Comparison of ENCODE assay signal across 11 cellular contexts in genomic region chr1:910311-910880, GRCh38. TPM values are rescaled to one million over a fixed set of nuclear protein-coding genes. Genes with fewer than 3 reads are reported as not detected.
A peak's percentile ranks its signal among the peaks of the same experiment; 100 is the strongest.
DNase-seq lines count a peak whose midpoint lies in the region; ATAC-seq, FAIRE-seq and TF ChIP-seq lines count a peak whose summit lies in the region.
"Had no signal": no experiment of that assay in that cellular context is flagged by ENCODE, and none has a peak within 500 bp of the region (broad histone marks: within the 10 kb centered on the region; RNA-seq: fewer than 3 reads in every experiment).

No MANE protein-coding gene starts in this region.

- ATAC-seq in activated T-cell treated with anti-CD3 and anti-CD28 coated beads, Interleukin-2, amount 50 U/mL, for 72 hours (replicated peaks in 1 of 2), result no peak
- ATAC-seq in SK-N-SH treated with all-trans-retinoic acid at 6 μM for 48 hours (peak; percentile 5; the same call in 1 of the 3 replicates), GM21367 (IDR thresholded peaks at IDR 0.05; ENCODE audit: unreplicated experiment) (no peak), HG03571 (IDR thresholded peaks at IDR 0.05; ENCODE audit: unreplicated experiment) (no peak)

- H3K36me3 ChIP-seq in kidney (ENCODE audit: control insufficient read depth in 1 of 2, insufficient read depth in 2 of 2, low read length in 2 of 2), result no peaks in the 10 kb centered on the region
- H3K36me3 ChIP-seq in stomach, result no peaks in the 10 kb centered on the region

- H3K4me1 Mint-ChIP-seq in activated T-cell treated with anti-CD3 and anti-CD28 coated beads, Interleukin-2, amount 50 U/mL, for 24 hours (ENCODE audit: low read depth), result peaks cover 2% of the 10 kb centered on the region
- peaks cover 10% of the 10 kb centered on the region for H3K4me1 Mint-ChIP-seq in activated T-cell treated with anti-CD3 and anti-CD28 coated beads, Interleukin-2, amount 50 U/mL, for 72 hours (ENCODE audit: low read depth)

- DNase-seq in activated T-cell treated with anti-CD3 and anti-CD28 coated beads, Interleukin-2, amount 50 U/mL, for 24 hours, result peak; percentile 33
- no peak for DNase-seq in activated T-cell treated with anti-CD3 and anti-CD28 coated beads, Interleukin-2, amount 50 U/mL, for 72 hours
- peak; percentile 80 for DNase-seq in kidney
- peak; percentile 44 for DNase-seq in stomach
- DNase-seq in G401 (ENCODE audit: low spot score), result no peak
- DNase-seq: GDM1 had no signal

- peaks cover 0 to 73% (median 10%) of the 10 kb centered on the region in 3 donors for H3K27me3 ChIP-seq in stomach

- no peaks in the 10 kb centered on the region for H3K9me3 Mint-ChIP-seq in activated T-cell treated with anti-CD3 and anti-CD28 coated beads, Interleukin-2, amount 50 U/mL, for 24 hours
- no peaks in the 10 kb centered on the region for H3K9me3 Mint-ChIP-seq in activated T-cell treated with anti-CD3 and anti-CD28 coated beads, Interleukin-2, amount 50 U/mL, for 72 hours

- no peak overlapping the region for H3K4me3 Mint-ChIP-seq in activated T-cell treated with anti-CD3 and anti-CD28 coated beads, Interleukin-2, amount 50 U/mL, for 24 hours
- H3K4me3 Mint-ChIP-seq in activated T-cell treated with anti-CD3 and anti-CD28 coated beads, Interleukin-2, amount 50 U/mL, for 72 hours, result no peak overlapping the region

- no peak for FAIRE-seq in kidney (lab: Jason Lieb, UNC)
- FAIRE-seq: H1 had no signal

- intact Hi-C loops in kidney (cut with DNase I) (no loop called here), stomach (cut with DNase I; ENCODE audit: low total_unique reads) (no loop called here)

- TF ChIP-seq POLR2A in stomach (IDR thresholded peaks at IDR 0.05), result no peak

- 14 to 46% (median 18%) methylated on average over 6 to 29 of the region's 29 CpGs for WGBS in stomach, 5 donors

- in situ Hi-C loops in G401 (cut with HindIII; ENCODE audit: low sequenced_read_pairs), result no loop called here

- no peaks in the 10 kb centered on the region for H3K36me3 Mint-ChIP-seq in activated T-cell treated with anti-CD3 and anti-CD28 coated beads, Interleukin-2, amount 50 U/mL, for 24 hours (ENCODE audit: low read depth)
- no peaks in the 10 kb centered on the region for H3K36me3 Mint-ChIP-seq in activated T-cell treated with anti-CD3 and anti-CD28 coated beads, Interleukin-2, amount 50 U/mL, for 72 hours (ENCODE audit: insufficient read depth in 2 of 2)

- no peak overlapping the region for H3K9ac ChIP-seq in kidney (ENCODE audit: low read length in 2 of 2)

- TF ChIP-seq EP300 in stomach (IDR thresholded peaks at IDR 0.05), result no peak

- peaks cover 72% of the 10 kb centered on the region for H3K27me3 Mint-ChIP-seq in activated T-cell treated with anti-CD3 and anti-CD28 coated beads, Interleukin-2, amount 50 U/mL, for 24 hours
- peaks cover 58% of the 10 kb centered on the region for H3K27me3 Mint-ChIP-seq in activated T-cell treated with anti-CD3 and anti-CD28 coated beads, Interleukin-2, amount 50 U/mL, for 72 hours (ENCODE audit: low read depth)

- H3K27ac ChIP-seq in kidney (ENCODE audit: low read depth in 2 of 2, low read length in 2 of 2) (no peak overlapping the region), stomach (peak overlapping the region in 1 of 5 donors; percentile 25)

- H3K27ac Mint-ChIP-seq in activated T-cell treated with anti-CD3 and anti-CD28 coated beads, Interleukin-2, amount 50 U/mL, for 24 hours, result no peak overlapping the region
- H3K27ac Mint-ChIP-seq in activated T-cell treated with anti-CD3 and anti-CD28 coated beads, Interleukin-2, amount 50 U/mL, for 72 hours, result no peak overlapping the region

- H3K9me3 ChIP-seq in kidney (ENCODE audit: control insufficient read depth in 1 of 2, low read length in 2 of 2), result no peaks in the 10 kb centered on the region
- H3K9me3 ChIP-seq in stomach, result no peaks in the 10 kb centered on the region

- peaks cover 0 to 30% of the 10 kb centered on the region in 2 donors for H3K4me1 ChIP-seq in kidney (ENCODE audit: control insufficient read depth in 1 of 2, insufficient read depth in 1 of 2, low read depth in 1 of 2, low read length in 2 of 2)
- H3K4me1 ChIP-seq in stomach, result peaks cover 24 to 43% (median 39%) of the 10 kb centered on the region in 4 donors

- TF ChIP-seq CTCF in kidney (IDR thresholded peaks at IDR 0.05; ENCODE audit: borderline replicate concordance, extremely low read depth, insufficient read depth) (no peak), stomach (IDR thresholded peaks at IDR 0.05) (no peak)

- H3K4me3 ChIP-seq in kidney (ENCODE audit: low read length in 2 of 2) (no peak overlapping the region), stomach (peak overlapping the region; percentile 21 to 34 (median 27))

TF ChIP-seq in SK-N-SH treated with all-trans-retinoic acid at 6 μM for 48 hours, 23 proteins besides CTCF, POLR2A, EP300 and RAD21 (continues in another document):
- TF ChIP-seq ZNF565 (CRISPR knock-in tag; conservative IDR thresholded peaks at IDR 0.05; ENCODE audit: low read depth) (no peak), PPARA (CRISPR knock-in tag; IDR thresholded peaks at IDR 0.05; ENCODE audit: borderline replicate concordance) (no peak), CREB5 (CRISPR knock-in tag; IDR thresholded peaks at IDR 0.05; ENCODE audit: low read depth) (no peak), ARNTL (CRISPR knock-in tag; IDR thresholded peaks at IDR 0.05; ENCODE audit: borderline replicate concordance, low read depth) (no peak), TSHZ2 (CRISPR knock-in tag; IDR thresholded peaks at IDR 0.05) (no peak), BACH2 (CRISPR knock-in tag; IDR thresholded peaks at IDR 0.05; ENCODE audit: borderline replicate concordance) (no peak), ZFP30 (CRISPR knock-in tag; IDR thresholded peaks at IDR 0.05) (no peak), RARB (CRISPR knock-in tag; IDR thresholded peaks at IDR 0.05) (no peak), SNAI2 (CRISPR knock-in tag; IDR thresholded peaks at IDR 0.05) (no peak)

RNA-seq across cellular contexts. Expression of gene SAMD11, which starts 13.3 kb away (rescaled TPM):
- under 1 TPM; 0.12 to 0.17 TPM for total RNA-seq in activated T-cell treated with anti-CD3 and anti-CD28 coated beads, Interleukin-2, amount 50 U/mL, for 72 hours
- total RNA-seq in kidney (21.4 TPM), stomach (1 to 10 TPM in 4 of 5 donors, not detected in 1; 3.6 to 9.8 (median 4.7) TPM)
- polyA plus RNA-seq in kidney (ENCODE audit: insufficient read depth, low read depth, low replicate concordance) (13.3 TPM), stomach (10 to 100 TPM in 1 of 3 donors, 1 to 10 TPM in 2; 3.5 to 23.3 (median 4.3) TPM)
- 398 and 434 TPM in 2 replicates for total RNA-seq in G401 (2014; rRNA removed; shearing (Covaris generic))
- total RNA-seq: SK-MEL-5 had no signal

RNA-seq across cellular contexts. Expression of gene NOC2L, which starts 48.7 kb away (rescaled TPM):
- total RNA-seq in activated T-cell treated with anti-CD3 and anti-CD28 coated beads, Interleukin-2, amount 50 U/mL, for 72 hours, result 10 to 100 TPM; 72.7 to 90.0 TPM
- total RNA-seq in kidney (65.5 TPM), stomach (10 to 100 TPM; 30.4 to 69.2 (median 40.3) TPM)
- polyA plus RNA-seq in kidney (ENCODE audit: insufficient read depth, low read depth, low replicate concordance) (42.4 TPM), stomach (10 to 100 TPM; 33.5 to 57.9 (median 50.1) TPM)
- 193 and 221 TPM in 2 replicates for total RNA-seq in G401 (2014; rRNA removed; shearing (Covaris generic))

RNA-seq across cellular contexts. Expression of gene KLHL17, which starts 50.0 kb away (rescaled TPM):
- total RNA-seq in activated T-cell treated with anti-CD3 and anti-CD28 coated beads, Interleukin-2, amount 50 U/mL, for 72 hours, result 10 to 100 TPM; 12.7 to 22.8 TPM
- 11.5 TPM for total RNA-seq in kidney
- 6.9 TPM for polyA plus RNA-seq in kidney (ENCODE audit: insufficient read depth, low read depth, low replicate concordance)
- total RNA-seq in stomach, result 10 to 100 TPM in 2 of 5 donors, 1 to 10 TPM in 3; 1.7 to 99.9 (median 8.1) TPM
- polyA plus RNA-seq in stomach, result 10 to 100 TPM in 1 of 3 donors, 1 to 10 TPM in 2; 6.0 to 19.3 (median 7.2) TPM
- total RNA-seq in G401 (2014; rRNA removed; shearing (Covaris generic)), result 23.3 and 25.4 TPM in 2 replicates

RNA-seq across cellular contexts. Expression of gene PLEKHN1, which starts 55.9 kb away (rescaled TPM):
- total RNA-seq in activated T-cell treated with anti-CD3 and anti-CD28 coated beads, Interleukin-2, amount 50 U/mL, for 72 hours, result 1 to 10 TPM; 1.9 to 2.3 TPM
- total RNA-seq in kidney (14.3 TPM), stomach (10 to 100 TPM in 1 of 5 donors, under 1 TPM in 3, not detected in 1; 0.29 to 29.2 (median 0.50) TPM)
- polyA plus RNA-seq in kidney (ENCODE audit: insufficient read depth, low read depth, low replicate concordance) (not detected), stomach (10 to 100 TPM in 1 of 3 donors, 1 to 10 TPM in 1, not detected in 1; 2.9 to 13.6 TPM)
- 4.3 and 5.5 TPM in 2 replicates for total RNA-seq in G401 (2014; rRNA removed; shearing (Covaris generic))

Comparison
In these comparisons a context has a peak if more than half of its experiments do, and no peak if none do; other contexts are left out.
1. DNase-seq: peak in activated T-cell treated with anti-CD3 and anti-CD28 coated beads, Interleukin-2, amount 50 U/mL, for 24 hours (single experiment), kidney (single experiment) and stomach (single experiment); none in activated T-cell treated with anti-CD3 and anti-CD28 coated beads, Interleukin-2, amount 50 U/mL, for 72 hours (0 of 2) and G401 (single experiment).
2. H3K4me3 ChIP-seq: peak in stomach (4 of 4); none in kidney (0 of 2).
3. RNA of gene SAMD11, which starts 13.3 kb away (total RNA-seq): 398 to 434 TPM in G401; 21.4 TPM in kidney (single experiment), 3.6 to 9.8 TPM in stomach and 0.12 to 0.17 TPM in activated T-cell treated with anti-CD3 and anti-CD28 coated beads, Interleukin-2, amount 50 U/mL, for 72 hours; every median in the first group is over 10 times any median in the second.